ENCODE assay signal across 11 cellular contexts in genomic region chr3:154181127-154181691, GRCh38.
A peak's percentile ranks its signal among the peaks of the same experiment; 100 is the strongest.
DNase-seq lines count a peak whose midpoint lies in the region; ATAC-seq and TF ChIP-seq lines count a peak whose summit lies in the region.
"Had no signal": no experiment of that assay in that cellular context is flagged by ENCODE, and none has a peak within 500 bp of the region (broad histone marks: within the 10 kb centered on the region; RNA-seq: fewer than 3 reads in every experiment).

No MANE protein-coding gene starts in this region.

- H3K27ac ChIP-seq in RWPE2 (ENCODE audit: poor library complexity, severe bottlenecking) (no peak overlapping the region), hepatocyte (no peak overlapping the region), suprapubic skin (peak overlapping the region; percentile 37)
- H3K27ac ChIP-seq: HL-60, vagina had no signal

- H3K27me3 ChIP-seq in RWPE2 (ENCODE audit: insufficient read depth, poor library complexity, severe bottlenecking) (no peaks in the 10 kb centered on the region), hepatocyte (no peaks in the 10 kb centered on the region), suprapubic skin (no peaks in the 10 kb centered on the region)
- H3K27me3 ChIP-seq: vagina had no signal

- no peaks in the 10 kb centered on the region for H3K4me1 Mint-ChIP-seq in stimulated activated effector memory CD8-positive, alpha-beta T cell treated with anti-CD3 and anti-CD28 coated beads, Interleukin-12 subunit alpha, Interleukin-12 subunit beta, amount 100 ng/mL, for 72 hours

- no peaks in the 10 kb centered on the region for H4K20me1 ChIP-seq in hepatocyte (ENCODE audit: insufficient read depth, poor library complexity, severe bottlenecking)

- no peaks in the 10 kb centered on the region for H3K36me3 ChIP-seq in RWPE2 (ENCODE audit: low read depth)
- H3K36me3 ChIP-seq in hepatocyte (replicated peaks; ENCODE audit: insufficient read depth, low read depth), result no peaks in the 10 kb centered on the region
- no peaks in the 10 kb centered on the region for H3K36me3 ChIP-seq in suprapubic skin
- H3K36me3 ChIP-seq: vagina had no signal

- TF ChIP-seq CTCF in RWPE2 (IDR thresholded peaks at IDR 0.05; ENCODE audit: poor library complexity, severe bottlenecking) (no peak), hepatocyte (IDR thresholded peaks at IDR 0.05; ENCODE audit: poor library complexity) (no peak), suprapubic skin (IDR thresholded peaks at IDR 0.05) (no peak)

- no peaks in the 10 kb centered on the region for H3K9me3 ChIP-seq in RWPE2 (ENCODE audit: severe bottlenecking)
- no peaks in the 10 kb centered on the region for H3K9me3 ChIP-seq in hepatocyte (ENCODE audit: low read depth)
- no peaks in the 10 kb centered on the region for H3K9me3 ChIP-seq in suprapubic skin
- H3K9me3 ChIP-seq: vagina had no signal

- H3K4me2 ChIP-seq in hepatocyte, result peak overlapping the region; percentile 57

- DNase-seq in NCI-H2171 treated with DMSO at 0.1 percent for 48 hours (lab: John Stamatoyannopoulos, UW) (peak; percentile 12), NCI-H2171 (lab: John Stamatoyannopoulos, UW) (no peak), RWPE2 (ENCODE audit: low spot score) (no peak), hepatocyte (ENCODE audit: low spot score) (peak; percentile 45), suprapubic skin (ENCODE audit: low spot score in 2 of 2) (no peak), T1000 (lab: John Stamatoyannopoulos, UW) (no peak), MV-4-11 (lab: John Stamatoyannopoulos, UW) (no peak)
- no peak for DNase-seq in stimulated activated effector memory CD8-positive, alpha-beta T cell treated with anti-CD3 and anti-CD28 coated beads, Interleukin-12 subunit alpha, Interleukin-12 subunit beta, amount 100 ng/mL, for 72 hours (ENCODE audit: low spot score in 2 of 2)

- no peak overlapping the region for H3K4me3 Mint-ChIP-seq in stimulated activated effector memory CD8-positive, alpha-beta T cell treated with anti-CD3 and anti-CD28 coated beads, Interleukin-12 subunit alpha, Interleukin-12 subunit beta, amount 100 ng/mL, for 72 hours
- H3K4me3 Mint-ChIP-seq: neural crest cell had no signal

- H3K4me3 ChIP-seq in RWPE2 (ENCODE audit: severe bottlenecking) (no peak overlapping the region), hepatocyte (no peak overlapping the region), suprapubic skin (no peak overlapping the region)

- H3K4me1 ChIP-seq in RWPE2 (ENCODE audit: insufficient read depth, poor library complexity, severe bottlenecking) (no peaks in the 10 kb centered on the region), hepatocyte (ENCODE audit: insufficient read depth) (peaks cover 4% of the 10 kb centered on the region), suprapubic skin (peaks cover 5% of the 10 kb centered on the region)

- 0 out of 3 replicates have a peak, but pooled peaks have one; percentile 19 for ATAC-seq in RWPE2 (ENCODE audit: low read depth)
- ATAC-seq in stimulated activated effector memory CD8-positive, alpha-beta T cell treated with anti-CD3 and anti-CD28 coated beads, Interleukin-12 subunit alpha, Interleukin-12 subunit beta, amount 100 ng/mL, for 72 hours, result no peak

- H2AFZ ChIP-seq in hepatocyte, result no peak overlapping the region

- TF ChIP-seq EP300 in suprapubic skin (IDR thresholded peaks at IDR 0.05), result peak; percentile 42

- no peaks in the 10 kb centered on the region for H3K9me3 Mint-ChIP-seq in stimulated activated effector memory CD8-positive, alpha-beta T cell treated with anti-CD3 and anti-CD28 coated beads, Interleukin-12 subunit alpha, Interleukin-12 subunit beta, amount 100 ng/mL, for 72 hours
- H3K9me3 Mint-ChIP-seq: neural crest cell had no signal

- H3K79me2 ChIP-seq in hepatocyte, result no peaks in the 10 kb centered on the region

- no peak overlapping the region for H3K27ac Mint-ChIP-seq in stimulated activated effector memory CD8-positive, alpha-beta T cell treated with anti-CD3 and anti-CD28 coated beads, Interleukin-12 subunit alpha, Interleukin-12 subunit beta, amount 100 ng/mL, for 72 hours

- H3K36me3 Mint-ChIP-seq in stimulated activated effector memory CD8-positive, alpha-beta T cell treated with anti-CD3 and anti-CD28 coated beads, Interleukin-12 subunit alpha, Interleukin-12 subunit beta, amount 100 ng/mL, for 72 hours, result no peaks in the 10 kb centered on the region

- WGBS in hepatocyte (ENCODE audit: low lambda C conversion rate, missing lambda C conversion rate), result 51% methylated on average over 6 of the region's 6 CpGs
- 48% methylated on average over 6 of the region's 6 CpGs for WGBS in suprapubic skin

- no peak for TF ChIP-seq POLR2A in suprapubic skin (IDR thresholded peaks at IDR 0.05)

- H3K9me2 ChIP-seq in hepatocyte (replicated peaks; ENCODE audit: insufficient read depth), result no peaks in the 10 kb centered on the region

Comparison
In these comparisons a context has a peak if more than half of its experiments do, and no peak if none do; other contexts are left out.
1. DNase-seq: peak in NCI-H2171 treated with DMSO at 0.1 percent for 48 hours (single experiment) and hepatocyte (single experiment); none in NCI-H2171 (single experiment), RWPE2 (single experiment), suprapubic skin (0 of 2), stimulated activated effector memory CD8-positive, alpha-beta T cell treated with anti-CD3 and anti-CD28 coated beads, Interleukin-12 subunit alpha, Interleukin-12 subunit beta, amount 100 ng/mL, for 72 hours (0 of 2), T1000 (single experiment) and MV-4-11 (single experiment).